Comparison of ENCODE assay signal across 15 cellular contexts in the genomic region with DNA sequence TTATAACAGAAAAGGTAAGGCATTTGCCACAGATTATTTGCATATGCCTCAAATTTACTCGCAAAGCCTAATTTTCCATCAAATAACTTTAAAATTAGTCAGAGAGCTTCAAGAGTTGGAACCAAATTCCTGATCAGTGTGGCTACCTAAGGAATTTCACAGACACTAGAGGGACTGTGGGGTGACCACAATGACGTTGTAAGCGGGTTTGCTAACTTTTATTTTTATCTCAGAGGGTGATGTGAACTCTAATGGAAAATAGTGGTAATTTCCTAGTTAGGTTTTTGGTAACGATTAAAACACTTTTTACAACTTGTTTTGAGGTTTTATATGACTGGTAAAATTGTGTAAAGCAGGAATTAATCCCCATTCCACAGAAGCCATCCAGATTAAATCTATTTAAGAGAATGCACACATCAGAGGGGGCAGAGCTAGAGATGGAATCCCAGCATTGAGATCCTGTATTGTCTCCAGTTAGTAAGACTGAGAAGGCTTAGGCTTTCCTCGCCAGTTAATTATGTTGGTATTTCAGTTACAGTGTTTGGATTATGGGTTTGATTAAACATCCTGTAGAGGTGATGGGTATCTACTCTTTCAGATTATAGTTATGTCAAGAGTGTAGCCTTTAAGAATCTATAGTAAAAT.
DNase-seq lines count a peak whose midpoint lies in the region; ATAC-seq and TF ChIP-seq lines count a peak whose summit lies in the region.
"Had no signal": no experiment of that assay in that cellular context is flagged by ENCODE, and none has a peak within 500 bp of the region (broad histone marks: within the 10 kb centered on the region; RNA-seq: fewer than 3 reads in every experiment).

No MANE protein-coding gene starts in this region.

- H3K4me3 ChIP-seq in AG09309 (ENCODE audit: control insufficient read depth, low read depth, low read length) = no peak overlapping the region
- H3K4me3 ChIP-seq: spleen, vagina had no signal

- DNase-seq in AG09309 (ENCODE audit: low read depth) (peak; percentile 89), H4 (ENCODE audit: low spot score) (peak; percentile 81), amniotic stem cell (lab: John Stamatoyannopoulos, UW) (peak; percentile 32), kidney glomerular epithelial cell (lab: John Stamatoyannopoulos, UW) (peak; percentile 19), substantia nigra (lab: John Stamatoyannopoulos, UW) (no peak), cardiac septum (ENCODE audit: low spot score) (no peak), germinal center (ENCODE audit: low spot score) (no peak)
- DNase-seq: activated CD8-positive, alpha-beta memory T cell treated with anti-CD3 and anti-CD28 coated beads, Interleukin-2, amount 10 ng/mL, durations not matched to agents 7 days and 5 days; CD4-positive, alpha-beta memory T cell; effector memory CD4-positive, alpha-beta T cell; NCI-H2171 treated with DMSO at 0.1 percent for 48 hours; spleen had no signal

- no peak for ATAC-seq in GM18907 (IDR thresholded peaks at IDR 0.05; ENCODE audit: unreplicated experiment)
- ATAC-seq: activated CD8-positive, alpha-beta memory T cell treated with anti-CD3 and anti-CD28 coated beads, Interleukin-2, amount 10 ng/mL, durations not matched to agents 7 days and 5 days; Panc1 had no signal

- TF ChIP-seq CTCF in AG09309 (IDR thresholded peaks at IDR 0.05; ENCODE audit: control insufficient read depth, insufficient read depth, low read depth, low read length, missing control alignments) = no peak

- intact Hi-C loops in cardiac septum (cut with DNase I) = no loop called here

- no peak overlapping the region for H3K27ac ChIP-seq in substantia nigra (ENCODE audit: low read depth, low read length, poor library complexity, severe bottlenecking)
- H3K27ac ChIP-seq: spleen, vagina had no signal

Comparison
In these comparisons a context has a peak if more than half of its experiments do, and no peak if none do; other contexts are left out.
1. DNase-seq: peak in AG09309 (single experiment), H4 (single experiment), amniotic stem cell (single experiment) and kidney glomerular epithelial cell (single experiment); none in substantia nigra (0 of 49), cardiac septum (single experiment) and germinal center (single experiment).